In the genomic region with DNA sequence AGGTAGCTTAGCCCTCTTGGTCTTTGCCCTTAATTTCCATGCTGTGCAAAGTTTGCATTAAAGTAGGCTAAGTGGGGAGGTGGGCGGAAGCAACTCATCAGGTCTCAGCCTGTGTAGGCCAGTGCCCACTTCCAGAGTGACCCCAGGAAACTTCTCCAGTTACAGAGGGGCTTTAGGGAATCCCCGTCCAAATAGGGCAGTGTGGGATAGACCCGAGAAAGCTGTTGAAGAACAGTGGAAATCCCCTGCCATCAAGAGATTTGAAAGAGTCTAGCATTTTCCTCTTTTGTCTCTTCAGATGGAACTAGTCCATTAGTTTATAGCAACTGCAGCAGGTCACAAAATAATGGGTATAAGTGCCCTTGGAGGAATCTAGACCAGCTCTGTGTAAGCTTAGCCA, we compare ENCODE assay signal across 27 cellular contexts. TPM values are rescaled to one million over a fixed set of nuclear protein-coding genes. Genes with fewer than 3 reads are reported as not detected.
DNase-seq lines count a peak whose midpoint lies in the region; ATAC-seq, FAIRE-seq and TF ChIP-seq lines count a peak whose summit lies in the region.
"Had no signal": no experiment of that assay in that cellular context is flagged by ENCODE, and none has a peak within 500 bp of the region (broad histone marks: within the 10 kb centered on the region; RNA-seq: fewer than 3 reads in every experiment).

No MANE protein-coding gene starts in this region.

- no peak overlapping the region for H3K18ac ChIP-seq in mesendoderm (ENCODE audit: low read length)

- peaks cover 0 to 13% of the 10 kb centered on the region in 2 experiments; a peak in 2 of 5 replicates for H3K4me1 ChIP-seq in K562 (replicated peaks in 1 of 2; ENCODE audit: control insufficient read depth in 2 of 2, insufficient read depth in 2 of 2, low read length in 2 of 2)
- no peaks in the 10 kb centered on the region for H3K4me1 ChIP-seq in mesendoderm (ENCODE audit: control insufficient read depth, low read depth, low read length)
- H3K4me1 ChIP-seq: foreskin keratinocyte, pancreas, sigmoid colon had no signal

- H4K5ac ChIP-seq in mesendoderm (ENCODE audit: low read length), result no peak overlapping the region

- FAIRE-seq in K562 (lab: Jason Lieb, UNC), result no peak
- FAIRE-seq: HTR-8/SVneo, keratinocyte, pancreas had no signal

- BruUV-seq in K562 (replicated peaks; lab: Mats Ljungman, UMichigan), result no TSS peak
- no TSS peak for BruUV-seq in Calu3 (replicated peaks; lab: Mats Ljungman, UMichigan)

- no peak overlapping the region for H2BK120ac ChIP-seq in mesendoderm (ENCODE audit: low read depth, low read length)

- H3K9me3 Mint-ChIP-seq in Calu3 (ENCODE audit: low read depth, unreplicated experiment), result no peaks in the 10 kb centered on the region
- H3K9me3 Mint-ChIP-seq: activated T-helper 17 cell treated with anti-CD3 and anti-CD28 coated beads, Interleukin-2, amount 50 U/mL, for 72 hours; CD8-positive, alpha-beta memory T cell; naive B cell had no signal

- peak overlapping the region; percentile 43 for H2AFZ ChIP-seq in K562 (ENCODE audit: low read depth, low read length)

- H3K9ac ChIP-seq in K562 (ENCODE audit: insufficient read depth in 1 of 2, low read depth in 2 of 2, low read length in 2 of 2) (no peak overlapping the region; a peak in 1 of 4 replicates), mesendoderm (ENCODE audit: low read length) (no peak overlapping the region)

- no peaks in the 10 kb centered on the region for H3K9me3 ChIP-seq in K562 (replicated peaks; ENCODE audit: control insufficient read depth, insufficient read depth, low read depth, low read length)
- H3K9me3 ChIP-seq: pancreas, sigmoid colon had no signal

- H4K20me1 ChIP-seq in K562 (replicated peaks; ENCODE audit: control insufficient read depth, insufficient read depth, low read length), result no peaks in the 10 kb centered on the region

- no peaks in the 10 kb centered on the region for H3K36me3 Mint-ChIP-seq in Calu3 (ENCODE audit: insufficient read depth, unreplicated experiment)
- H3K36me3 Mint-ChIP-seq: CD8-positive, alpha-beta memory T cell; naive B cell had no signal

- H3K27me3 ChIP-seq in K562 (ENCODE audit: control insufficient read depth in 2 of 2, insufficient read depth in 2 of 2, low read length in 2 of 2) (no peaks in the 10 kb centered on the region; a peak in 1 of 5 replicates), mesendoderm (ENCODE audit: insufficient read depth, low read length, poor library complexity) (no peaks in the 10 kb centered on the region)
- H3K27me3 ChIP-seq: pancreas, sigmoid colon had no signal

- CTCF ChIA-PET in K562 (lab: Yijun Ruan, JAX; ENCODE audit: low intra/inter-chr PET ratio), result no interaction called here
- CTCF ChIA-PET in Calu3 (lab: Charles Lee), result no interaction called here

- TF ChIP-seq CTCF in K562 (IDR thresholded peaks at IDR 0.05 in 2 of 3, conservative IDR thresholded peaks at IDR 0.05 in 1 of 3; ENCODE audit: insufficient read depth in 2 of 3, low read depth in 1 of 3, low read length in 3 of 3) (no peak), Calu3 (IDR thresholded peaks at IDR 0.05; ENCODE audit: unreplicated experiment) (no peak)

- POLR2A ChIA-PET in K562 (lab: Yijun Ruan, JAX), result interaction anchor here (1.8 kb wide), 1 partner anchor 10 kb away, joined by 13 read pairs; no protein-coding TSS in a partner anchor

- H3K23ac ChIP-seq in mesendoderm (ENCODE audit: low read length), result no peak overlapping the region

- H2BK5ac ChIP-seq in mesendoderm (ENCODE audit: low read length), result no peak overlapping the region

- no peaks in the 10 kb centered on the region for H3K9me1 ChIP-seq in K562 (ENCODE audit: control insufficient read depth, insufficient read depth, low read length)

- H3K4ac ChIP-seq in mesendoderm (ENCODE audit: low read depth, low read length), result no peak overlapping the region

- no peaks in the 10 kb centered on the region for H3K79me1 ChIP-seq in mesendoderm (ENCODE audit: low read length)

- H3K4me2 ChIP-seq in K562 (ENCODE audit: insufficient read depth, low read length) (no peak overlapping the region), mesendoderm (ENCODE audit: low read length) (no peak overlapping the region)

- H3K27ac ChIP-seq in K562 (ENCODE audit: extremely low read depth, low read depth, low read length) (no peak overlapping the region), mesendoderm (ENCODE audit: low read depth, low read length) (no peak overlapping the region)
- H3K27ac ChIP-seq: epithelial cell of prostate, foreskin keratinocyte, pancreas, sigmoid colon had no signal

- H3K36me3 ChIP-seq in K562 (ENCODE audit: control insufficient read depth, insufficient read depth, low read length) (no peaks in the 10 kb centered on the region), mesendoderm (ENCODE audit: control insufficient read depth, insufficient read depth, low read length) (no peaks in the 10 kb centered on the region)
- H3K36me3 ChIP-seq: pancreas, sigmoid colon had no signal

- no peaks in the 10 kb centered on the region for H3K4me1 Mint-ChIP-seq in Calu3 (ENCODE audit: low read depth, unreplicated experiment)
- H3K4me1 Mint-ChIP-seq: activated T-helper 17 cell treated with anti-CD3 and anti-CD28 coated beads, Interleukin-2, amount 50 U/mL, for 72 hours; CD8-positive, alpha-beta memory T cell; naive B cell had no signal

- TF ChIP-seq EP300 in K562 (IDR thresholded peaks at IDR 0.05; ENCODE audit: low read length), result no peak

- TF ChIP-seq POLR2A in K562 (conservative IDR thresholded peaks at IDR 0.05), result no peak

- H2AK5ac ChIP-seq in mesendoderm (ENCODE audit: low read length), result no peak overlapping the region

- H3K56ac ChIP-seq in mesendoderm (ENCODE audit: low read length), result no peak overlapping the region

- H3K79me2 ChIP-seq in K562 (ENCODE audit: control insufficient read depth, insufficient read depth, low read length) (no peaks in the 10 kb centered on the region), mesendoderm (ENCODE audit: control insufficient read depth, insufficient read depth, low read length) (no peaks in the 10 kb centered on the region)

- no peak overlapping the region for H2BK15ac ChIP-seq in mesendoderm (replicated peaks; ENCODE audit: low read depth)

- no peaks in the 10 kb centered on the region for H3K27me3 Mint-ChIP-seq in Calu3 (ENCODE audit: unreplicated experiment)
- H3K27me3 Mint-ChIP-seq: activated T-helper 17 cell treated with anti-CD3 and anti-CD28 coated beads, Interleukin-2, amount 50 U/mL, for 72 hours; naive B cell had no signal

- intact Hi-C loops in K562 (cut with micrococcal nuclease), result no loop called here
- intact Hi-C loops in Calu3 (cut with micrococcal nuclease; ENCODE audit: unreplicated experiment), result no loop called here

- in situ Hi-C loops in K562 (cut with MboI), result no loop called here

- ATAC-seq in GM18858 (IDR thresholded peaks at IDR 0.05; ENCODE audit: unreplicated experiment) (peak; percentile 59), GM21447 (IDR thresholded peaks at IDR 0.05; ENCODE audit: unreplicated experiment) (peak; percentile 76), HG02884 (IDR thresholded peaks at IDR 0.05; ENCODE audit: unreplicated experiment) (peak; percentile 68), K562 (no peak)
- no peak for ATAC-seq in stimulated activated naive CD8-positive, alpha-beta T cell treated with anti-CD3 and anti-CD28 coated beads, Interleukin-15, Interleukin-2, amounts not matched to agents 100 U/mL and 50 U/mL, for 24 hours
- ATAC-seq: activated CD4-positive, CD25-positive, alpha-beta regulatory T cell treated with anti-CD3 and anti-CD28 coated beads, Interleukin-2, amount 50 U/mL, for 24 hours; activated T-helper 17 cell treated with anti-CD3 and anti-CD28 coated beads, Interleukin-2, amount 50 U/mL, for 72 hours; foreskin keratinocyte; pancreas; SK-N-SH treated with all-trans-retinoic acid at 6 μM for 48 hours had no signal

- no peak overlapping the region for H3K4me3 Mint-ChIP-seq in Calu3 (ENCODE audit: low read depth, unreplicated experiment)
- H3K4me3 Mint-ChIP-seq: activated T-helper 17 cell treated with anti-CD3 and anti-CD28 coated beads, Interleukin-2, amount 50 U/mL, for 72 hours; CD8-positive, alpha-beta memory T cell; naive B cell had no signal

- no peak for TF ChIP-seq RAD21 in K562 (CRISPR knock-in tag; conservative IDR thresholded peaks at IDR 0.05 in 1 of 2, IDR thresholded peaks at IDR 0.05 in 1 of 2)

- WGBS in K562 (ENCODE audit: insufficient coverage, low coverage, missing lambda C conversion rate), result 56% methylated on average over 3 of the region's 3 CpGs
- WGBS in mesendoderm (ENCODE audit: extremely low coverage, insufficient coverage, low lambda C conversion rate), result no CpG with 5 or more reads among the region's 3 CpGs

- H4K8ac ChIP-seq in mesendoderm (ENCODE audit: low read depth, low read length), result no peak overlapping the region

- DNase-seq in K562 (ENCODE audit: extremely low read depth in 1 of 4, low spot score in 3 of 4) (no peak), Calu3 (no peak), mesendoderm (no peak)
- DNase-seq in activated CD8-positive, alpha-beta memory T cell treated with anti-CD3 and anti-CD28 coated beads, Interleukin-2, amount 50 U/mL, for 48 hours, result no peak
- no peak for DNase-seq in stimulated activated naive CD8-positive, alpha-beta T cell treated with anti-CD3 and anti-CD28 coated beads, Interleukin-15, Interleukin-2, amounts not matched to agents 100 U/mL and 50 U/mL, for 24 hours
- DNase-seq: CD8-positive, alpha-beta memory T cell; dermis blood vessel endothelial cell; DND-41; foreskin keratinocyte; hippocampal formation; naive B cell; NCI-H146; NCI-H446; NK-92 treated with Interleukin-12 subunit alpha and Interleukin-12 subunit beta, amount 100 ng/mL, for 24 hours; pancreas; sigmoid colon; stimulated activated CD4-positive, alpha-beta T cell treated with anti-CD3 and anti-CD28 coated beads, Interleukin-1b, Interleukin-23, amount 100 ng/mL, for 48 hours; T1000 had no signal

- H3K4me3 ChIP-seq in K562 (no peak overlapping the region), mesendoderm (ENCODE audit: low read length) (no peak overlapping the region)
- H3K4me3 ChIP-seq: pancreas, sigmoid colon had no signal

- H3K27ac Mint-ChIP-seq in Calu3 (ENCODE audit: unreplicated experiment), result no peak overlapping the region
- H3K27ac Mint-ChIP-seq: activated T-helper 17 cell treated with anti-CD3 and anti-CD28 coated beads, Interleukin-2, amount 50 U/mL, for 72 hours; naive B cell had no signal

RNA-seq across cellular contexts. Expression of gene SF3B5, which starts 20.2 kb away (rescaled TPM):
- total RNA-seq in K562 (2011; cell fraction: chromatin; rRNA removed; ENCODE audit: low replicate concordance), result 24.3 and 54.9 TPM in 2 replicates
- 129 and 134 TPM in 2 replicates for total RNA-seq in K562 (2011; cell fraction: nucleolus; rRNA removed)
- total RNA-seq in K562 (2011; cell fraction: nucleoplasm; rRNA removed), result 82.1 and 112 TPM in 2 replicates
- total RNA-seq in K562 (2014; rRNA removed) (292 and 479 TPM in 2 replicates), K562 (2014; rRNA removed; fragmentation: Illumina TruSeq; extraction: Trizol) (133 and 238 TPM in 2 replicates), K562 (2015; rRNA removed; fragmentation: Illumina TruSeq; extraction: Trizol) (337 and 357 TPM in 2 replicates), K562 (2021) (399 and 440 TPM in 2 replicates), Calu3 (2022) (104 and 113 TPM in 2 replicates)
- polyA plus RNA-seq in K562 (2011; rRNA removed) (407 and 453 TPM in 2 replicates), K562 (2014; fragmentation: Illumina TruSeq; extraction: Trizol) (538 and 635 TPM in 2 replicates), K562 (2014; fragmentation: Nextera tagmentation; extraction: Ambion mirVana) (1,000 to 10,000 TPM; 1,065 to 1,211 TPM), K562 (2014; rRNA removed) (552 and 569 TPM in 2 replicates)
- 924 and 1,390 TPM in 2 replicates for polyA plus RNA-seq in K562 (2011; cell fraction: cytosol; rRNA removed)
- polyA plus RNA-seq in K562 (2011; cell fraction: nucleus; rRNA removed), result 281 and 290 TPM in 2 replicates
- 381 and 451 TPM in 2 replicates for polyA plus RNA-seq in K562 (2012)
- polyA minus RNA-seq in K562 (2011; rRNA and poly(A)+ RNA removed), result 129 and 212 TPM in 2 replicates
- 181 and 196 TPM in 2 replicates for polyA minus RNA-seq in K562 (2011; cell fraction: cytosol; rRNA and poly(A)+ RNA removed)
- polyA minus RNA-seq in K562 (2011; cell fraction: nucleus; rRNA and poly(A)+ RNA removed), result 64.5 and 102 TPM in 2 replicates
- polyA plus RNA-seq in mesendoderm (2013, experiment 1 of 2), result 285 TPM
- 286 TPM for polyA plus RNA-seq in mesendoderm (2013, experiment 2 of 2)

Comparison
In these comparisons a context has a peak if more than half of its experiments do, and no peak if none do; other contexts are left out.
1. ATAC-seq: peak in GM18858 (single experiment), GM21447 (single experiment) and HG02884 (single experiment); none in K562 (single experiment) and stimulated activated naive CD8-positive, alpha-beta T cell treated with anti-CD3 and anti-CD28 coated beads, Interleukin-15, Interleukin-2, amounts not matched to agents 100 U/mL and 50 U/mL, for 24 hours (single experiment).